Comparison of ENCODE assay signal across 1 cellular context in the genomic region with DNA sequence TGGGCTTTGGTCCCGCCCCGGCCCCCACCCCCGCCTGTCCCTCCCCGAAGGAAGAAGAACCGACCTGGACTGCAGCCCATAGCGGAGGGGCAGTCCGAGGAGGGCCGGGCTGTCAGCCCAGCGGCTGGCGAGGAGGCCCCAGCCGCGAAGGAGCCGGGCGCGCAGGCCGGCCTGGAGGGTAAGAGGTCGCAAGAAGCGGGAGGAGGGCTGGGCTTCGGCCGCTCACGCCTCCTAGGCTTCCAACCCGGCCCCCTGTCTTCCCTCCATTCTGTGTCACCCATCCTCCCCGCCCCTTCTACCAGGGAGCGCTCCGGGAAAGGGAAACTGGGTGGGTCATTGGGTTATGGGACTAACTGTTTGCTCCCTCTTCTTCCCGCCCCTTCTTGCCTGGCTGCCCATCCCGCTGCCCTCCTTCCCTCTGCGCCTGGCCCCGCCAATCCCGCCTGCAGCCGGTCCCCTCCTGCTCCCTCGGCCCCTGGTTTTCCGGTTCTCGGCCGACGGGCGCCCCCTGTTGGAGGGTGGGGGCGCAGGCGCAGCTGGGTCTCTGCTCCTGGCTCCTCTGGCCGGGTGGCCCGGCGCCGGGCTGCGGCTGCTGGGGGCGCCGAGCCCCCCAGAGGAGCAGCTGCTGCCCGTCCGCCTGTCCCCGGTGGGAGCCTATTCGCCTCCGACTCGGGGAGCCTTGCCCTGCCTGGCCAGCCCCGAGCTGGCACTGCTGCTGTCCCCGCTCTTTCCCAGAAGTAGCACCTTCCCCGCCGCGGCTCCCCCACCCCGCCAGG.
A peak's percentile ranks its signal among the peaks of the same experiment; 100 is the strongest.
TF ChIP-seq lines count a peak whose summit lies in the region.

No MANE protein-coding gene starts in this region.

TF ChIP-seq in K562, 482 proteins besides CTCF, POLR2A, EP300 and RAD21 (continued from another document):
- TF ChIP-seq YY1 (IDR thresholded peaks at IDR 0.05; ENCODE audit: borderline replicate concordance in 1 of 3, control insufficient read depth in 1 of 3, extremely low read depth in 1 of 3, insufficient read depth in 3 of 3, insufficient read length in 1 of 3, insufficient replicate concordance in 2 of 3, low read depth in 1 of 3, low read length in 2 of 3): peak in 2 of 3 experiments; percentile 47 to 56
- TF ChIP-seq JUNB (CRISPR knock-in tag; conservative IDR thresholded peaks at IDR 0.05): no peak
- no peak for TF ChIP-seq EGR1 (conservative IDR thresholded peaks at IDR 0.05)
- TF ChIP-seq, protein P1, sequence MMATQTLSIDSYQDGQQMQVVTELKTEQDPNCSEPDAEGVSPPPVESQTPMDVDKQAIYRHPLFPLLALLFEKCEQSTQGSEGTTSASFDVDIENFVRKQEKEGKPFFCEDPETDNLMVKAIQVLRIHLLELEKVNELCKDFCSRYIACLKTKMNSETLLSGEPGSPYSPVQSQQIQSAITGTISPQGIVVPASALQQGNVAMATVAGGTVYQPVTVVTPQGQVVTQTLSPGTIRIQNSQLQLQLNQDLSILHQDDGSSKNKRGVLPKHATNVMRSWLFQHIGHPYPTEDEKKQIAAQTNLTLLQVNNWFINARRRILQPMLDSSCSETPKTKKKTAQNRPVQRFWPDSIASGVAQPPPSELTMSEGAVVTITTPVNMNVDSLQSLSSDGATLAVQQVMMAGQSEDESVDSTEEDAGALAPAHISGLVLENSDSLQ (IDR thresholded peaks at IDR 0.05): peak; percentile 40
- no peak for TF ChIP-seq HOXB6 (CRISPR knock-in tag; IDR thresholded peaks at IDR 0.05; ENCODE audit: borderline replicate concordance)
- TF ChIP-seq NCOA6 (IDR thresholded peaks at IDR 0.05): no peak
- TF ChIP-seq SMAD1 (IDR thresholded peaks at IDR 0.05; ENCODE audit: low read depth, low read length, partially characterized antibody): no peak
- TF ChIP-seq RBBP5 (IDR thresholded peaks at IDR 0.05; ENCODE audit: borderline replicate concordance, insufficient read depth, low read length, poor library complexity, severe bottlenecking): no peak
